14 cellular contexts compared by ENCODE assay signal in the genomic region with DNA sequence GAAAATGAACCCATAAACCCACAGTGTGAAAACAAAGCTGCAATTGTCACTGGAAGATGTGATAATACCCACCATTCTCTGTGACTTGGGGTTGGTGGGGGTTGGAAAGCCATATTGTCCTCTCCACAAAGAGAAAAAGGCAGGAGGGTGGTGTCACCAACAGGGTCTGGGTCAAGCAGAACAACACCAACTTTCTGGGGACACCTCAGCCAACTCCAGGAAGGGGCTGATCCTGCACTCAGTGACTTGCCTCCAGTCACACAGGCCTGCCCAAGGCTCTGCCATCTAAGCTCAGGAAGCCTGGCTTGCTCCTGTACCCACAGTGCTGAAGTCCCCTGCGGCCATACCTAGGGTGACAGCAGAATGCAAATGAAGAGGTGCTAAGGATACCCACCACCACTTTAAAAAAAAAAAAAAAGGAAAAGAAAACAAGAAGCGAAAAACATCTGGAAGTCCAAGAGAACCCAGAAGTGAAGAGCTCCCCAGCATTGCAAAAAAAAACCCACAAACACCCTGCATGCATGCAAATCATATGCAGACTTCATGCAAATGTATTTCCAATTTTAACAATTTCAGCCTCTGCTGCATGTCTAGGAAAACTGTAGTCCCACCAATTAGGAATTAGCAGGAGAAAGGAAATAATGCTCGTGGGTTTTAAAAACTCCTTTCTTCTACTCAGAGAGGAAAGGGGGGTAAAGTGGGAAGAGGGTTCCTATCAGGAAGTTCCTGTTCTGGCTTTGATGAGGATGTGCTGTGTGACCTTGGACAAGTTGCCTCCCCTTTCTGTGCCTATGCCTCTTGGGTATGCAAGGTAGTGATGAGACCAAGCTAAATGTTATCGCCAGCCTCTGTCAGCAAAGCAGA.
DNase-seq lines count a peak whose midpoint lies in the region; ATAC-seq, FAIRE-seq and TF ChIP-seq lines count a peak whose summit lies in the region.
"Had no signal": no experiment of that assay in that cellular context is flagged by ENCODE, and none has a peak within 500 bp of the region (broad histone marks: within the 10 kb centered on the region; RNA-seq: fewer than 3 reads in every experiment).

No MANE protein-coding gene starts in this region.

- TF ChIP-seq RAD21 in GM12878 (IDR thresholded peaks at IDR 0.05; ENCODE audit: insufficient read depth, low read depth, low read length): no peak

- no peak for FAIRE-seq in GM12878 (lab: Jason Lieb, UNC)
- FAIRE-seq: A549 had no signal

- peak overlapping the region; percentile 39 for H3K4me3 Mint-ChIP-seq in activated CD4-positive, alpha-beta T cell treated with anti-CD3 and anti-CD28 coated beads, Interleukin-2, amount 10 ng/mL, durations not matched to agents 24 days and 14 days

- peak overlapping the region; percentile 73 for H3K4me2 ChIP-seq in GM12878 (ENCODE audit: control insufficient read depth, insufficient read depth)
- H3K4me2 ChIP-seq: A549 had no signal

- no peak overlapping the region; the same call in 1 of the 2 replicates for H3K4me3 ChIP-seq in GM12878
- no peak overlapping the region for H3K4me3 ChIP-seq in skin epidermis
- H3K4me3 ChIP-seq: A549, body of pancreas, SK-N-MC had no signal

- no peaks in the 10 kb centered on the region for H3K9me3 ChIP-seq in GM12878 (replicated peaks; ENCODE audit: control insufficient read depth, insufficient read depth, low read length)
- H3K9me3 ChIP-seq: A549, body of pancreas had no signal

- intact Hi-C loops in activated CD4-positive, alpha-beta T cell treated with anti-CD3 and anti-CD28 coated beads, Interleukin-2, amount 10 ng/mL, durations not matched to agents 24 days and 14 days (cut with micrococcal nuclease): loop anchor here (2.0 kb wide), 1 partner anchor 43 kb away; no protein-coding TSS in a partner anchor
- intact Hi-C loops in GM12878 (cut with micrococcal nuclease; ENCODE audit: unreplicated experiment) (loop anchor here (10.0 kb wide), 1 partner anchor 187 kb away; no protein-coding TSS in a partner anchor), Right ventricle myocardium inferior (cut with DNase I) (no loop called here)

- H3K9me3 Mint-ChIP-seq in activated CD4-positive, alpha-beta T cell treated with anti-CD3 and anti-CD28 coated beads, Interleukin-2, amount 10 ng/mL, durations not matched to agents 24 days and 14 days: no peaks in the 10 kb centered on the region

- peak overlapping the region; percentile 87 for H3K27ac ChIP-seq in GM12878 (ENCODE audit: control insufficient read depth, insufficient read depth)
- peak overlapping the region in 11 of 21 experiments; percentile 3 to 88 (median 75) for H3K27ac ChIP-seq in skin epidermis
- H3K27ac ChIP-seq: A549, body of pancreas, SK-N-MC had no signal

- POLR2A ChIA-PET in GM12878 (lab: Charles Lee): interaction anchor here (0.6 to 1.7 kb wide), 4 partner anchors 20 to 1358 kb away, joined by 3 to 7 read pairs (median 4); no protein-coding TSS in a partner anchor

- no peaks in the 10 kb centered on the region for H3K27me3 ChIP-seq in GM12878 (replicated peaks in 1 of 2; ENCODE audit: control insufficient read depth in 2 of 2, insufficient read depth in 2 of 2, low read length in 1 of 2)
- H3K27me3 ChIP-seq: body of pancreas had no signal

- RAD21 ChIA-PET in GM12878 (lab: Charles Lee; ENCODE audit: unreplicated experiment): interaction anchor here (0.6 to 2.2 kb wide), 6 partner anchors 22 to 207 kb away, joined by 3 to 9 read pairs (median 3); no protein-coding TSS in a partner anchor

- TF ChIP-seq EP300 in GM12878 (IDR thresholded peaks at IDR 0.05; ENCODE audit: borderline replicate concordance in 1 of 2, control insufficient read depth in 1 of 2, low read depth in 2 of 2, low read length in 2 of 2): no peak

- H3K4me1 ChIP-seq in GM12878 (ENCODE audit: control insufficient read depth, insufficient read depth, low read length): peaks cover 89% of the 10 kb centered on the region

- 2% methylated on average over 4 of the region's 4 CpGs for WGBS in GM12878 (ENCODE audit: insufficient coverage, insufficient replicate concordance, low lambda C conversion rate, missing lambda C conversion rate)

- peak overlapping the region; percentile 98 for H3K27ac Mint-ChIP-seq in activated CD4-positive, alpha-beta T cell treated with anti-CD3 and anti-CD28 coated beads, Interleukin-2, amount 10 ng/mL, durations not matched to agents 24 days and 14 days

- CTCF ChIA-PET in GM12878 (lab: Yijun Ruan, JAX): interaction anchor here (0.6 to 4.4 kb wide), 5 partner anchors 16 to 187 kb away, joined by 3 to 13 read pairs (median 5); no protein-coding TSS in a partner anchor

- no peak for TF ChIP-seq CTCF in GM12878 (IDR thresholded peaks at IDR 0.05 in 2 of 3, conservative IDR thresholded peaks at IDR 0.05 in 1 of 3; ENCODE audit: control insufficient read depth in 2 of 3, extremely low read depth in 1 of 3, insufficient read depth in 1 of 3, low read depth in 3 of 3, low read length in 3 of 3)

- H3K36me3 Mint-ChIP-seq in activated CD4-positive, alpha-beta T cell treated with anti-CD3 and anti-CD28 coated beads, Interleukin-2, amount 10 ng/mL, durations not matched to agents 24 days and 14 days (ENCODE audit: low read depth): peaks cover 48% of the 10 kb centered on the region

- H3K4me1 Mint-ChIP-seq in activated CD4-positive, alpha-beta T cell treated with anti-CD3 and anti-CD28 coated beads, Interleukin-2, amount 10 ng/mL, durations not matched to agents 24 days and 14 days: peaks cover 83% of the 10 kb centered on the region

- BruUV-seq in GM12878 (replicated peaks; lab: Mats Ljungman, UMichigan): no TSS peak

- peak; percentile 18 for ATAC-seq in GM12878
- no peak for ATAC-seq in Right ventricle myocardium inferior
- no peak for ATAC-seq in GM18498 (IDR thresholded peaks at IDR 0.05; ENCODE audit: unreplicated experiment)
- ATAC-seq: body of pancreas had no signal

- no peaks in the 10 kb centered on the region for H4K20me1 ChIP-seq in GM12878 (ENCODE audit: control insufficient read depth, insufficient read depth)

- peaks cover 16 to 20% of the 10 kb centered on the region in 2 experiments; a peak in 3 of 4 replicates for H3K36me3 ChIP-seq in GM12878 (ENCODE audit: control insufficient read depth in 2 of 2, insufficient read depth in 2 of 2, low read length in 1 of 2)

- H3K9ac ChIP-seq in GM12878 (ENCODE audit: control insufficient read depth, insufficient read depth, low read length): peak overlapping the region; percentile 11; the same call in 1 of the 2 replicates

- peaks cover 90% of the 10 kb centered on the region for H3K79me2 ChIP-seq in GM12878 (ENCODE audit: control insufficient read depth, insufficient read depth, low read length)

- TF ChIP-seq POLR2A in GM12878 (IDR thresholded peaks at IDR 0.05; ENCODE audit: low read depth, low read length): 0 out of 2 replicates have a peak, but pooled peaks have one; percentile 27

- SMC1A ChIA-PET in GM12878 (lab: Charles Lee; ENCODE audit: uncharacterized antibody, unreplicated experiment): interaction anchor here (0.7 to 15.6 kb wide), 15 partner anchors 10 to 206 kb away, joined by 3 to 141 read pairs (median 4); no protein-coding TSS in a partner anchor

- no peak for DNase-seq in activated CD4-positive, alpha-beta T cell treated with anti-CD3 and anti-CD28 coated beads, Interleukin-2, amount 10 ng/mL, durations not matched to agents 24 days and 14 days
- no peak for DNase-seq in activated CD4-positive, alpha-beta T cell treated with anti-CD3 and anti-CD28 coated beads for 48 hours
- DNase-seq in MV-4-11 (lab: John Stamatoyannopoulos, UW): peak; percentile 84
- DNase-seq in GM12878 (ENCODE audit: low read depth, low spot score): peak; percentile 67
- no peak for DNase-seq in Right ventricle myocardium inferior (ENCODE audit: missing footprints)
- DNase-seq in 8988T: no peak
- DNase-seq: activated CD4-positive, alpha-beta T cell treated with anti-CD3 and anti-CD28 coated beads, Interleukin-2, amount 50 U/mL, for 4 hours; body of pancreas; NCI-H446 treated with DMSO at 0.1 percent for 48 hours; stimulated activated CD8-positive, alpha-beta memory T cell treated with anti-CD3 and anti-CD28 coated beads, Interleukin-4, amount 100 ng/mL, for 48 hours had no signal

- H3K27me3 Mint-ChIP-seq in activated CD4-positive, alpha-beta T cell treated with anti-CD3 and anti-CD28 coated beads, Interleukin-2, amount 10 ng/mL, durations not matched to agents 24 days and 14 days: no peaks in the 10 kb centered on the region

- no peak overlapping the region for H2AFZ ChIP-seq in GM12878 (ENCODE audit: control insufficient read depth, low read depth, low read length)

- in situ Hi-C loops in GM12878 (cut with MboI): no loop called here

TF ChIP-seq in GM12878, 131 proteins besides CTCF, POLR2A, EP300 and RAD21 (continues in another document):
- TF ChIP-seq SMARCA5 (IDR thresholded peaks at IDR 0.05) (peak; percentile 83; the same call in 1 of the 2 replicates), IKZF2 (IDR thresholded peaks at IDR 0.05) (peak; percentile 15 to 37; a peak in 1 of 4 replicates)
- TF ChIP-seq, protein P1, sequence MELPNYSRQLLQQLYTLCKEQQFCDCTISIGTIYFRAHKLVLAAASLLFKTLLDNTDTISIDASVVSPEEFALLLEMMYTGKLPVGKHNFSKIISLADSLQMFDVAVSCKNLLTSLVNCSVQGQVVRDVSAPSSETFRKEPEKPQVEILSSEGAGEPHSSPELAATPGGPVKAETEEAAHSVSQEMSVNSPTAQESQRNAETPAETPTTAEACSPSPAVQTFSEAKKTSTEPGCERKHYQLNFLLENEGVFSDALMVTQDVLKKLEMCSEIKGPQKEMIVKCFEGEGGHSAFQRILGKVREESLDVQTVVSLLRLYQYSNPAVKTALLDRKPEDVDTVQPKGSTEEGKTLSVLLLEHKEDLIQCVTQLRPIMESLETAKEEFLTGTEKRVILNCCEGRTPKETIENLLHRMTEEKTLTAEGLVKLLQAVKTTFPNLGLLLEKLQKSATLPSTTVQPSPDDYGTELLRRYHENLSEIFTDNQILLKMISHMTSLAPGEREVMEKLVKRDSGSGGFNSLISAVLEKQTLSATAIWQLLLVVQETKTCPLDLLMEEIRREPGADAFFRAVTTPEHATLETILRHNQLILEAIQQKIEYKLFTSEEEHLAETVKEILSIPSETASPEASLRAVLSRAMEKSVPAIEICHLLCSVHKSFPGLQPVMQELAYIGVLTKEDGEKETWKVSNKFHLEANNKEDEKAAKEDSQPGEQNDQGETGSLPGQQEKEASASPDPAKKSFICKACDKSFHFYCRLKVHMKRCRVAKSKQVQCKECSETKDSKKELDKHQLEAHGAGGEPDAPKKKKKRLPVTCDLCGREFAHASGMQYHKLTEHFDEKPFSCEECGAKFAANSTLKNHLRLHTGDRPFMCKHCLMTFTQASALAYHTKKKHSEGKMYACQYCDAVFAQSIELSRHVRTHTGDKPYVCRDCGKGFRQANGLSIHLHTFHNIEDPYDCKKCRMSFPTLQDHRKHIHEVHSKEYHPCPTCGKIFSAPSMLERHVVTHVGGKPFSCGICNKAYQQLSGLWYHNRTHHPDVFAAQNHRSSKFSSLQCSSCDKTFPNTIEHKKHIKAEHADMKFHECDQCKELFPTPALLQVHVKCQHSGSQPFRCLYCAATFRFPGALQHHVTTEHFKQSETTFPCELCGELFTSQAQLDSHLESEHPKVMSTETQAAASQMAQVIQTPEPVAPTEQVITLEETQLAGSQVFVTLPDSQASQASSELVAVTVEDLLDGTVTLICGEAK (IDR thresholded peaks at IDR 0.05; ENCODE audit: borderline replicate concordance): no peak

Comparison
In these comparisons a context has a peak if more than half of its experiments do, and no peak if none do; other contexts are left out.
1. DNase-seq: peak in MV-4-11 (single experiment) and GM12878 (single experiment); none in activated CD4-positive, alpha-beta T cell treated with anti-CD3 and anti-CD28 coated beads, Interleukin-2, amount 10 ng/mL, durations not matched to agents 24 days and 14 days (single experiment), activated CD4-positive, alpha-beta T cell treated with anti-CD3 and anti-CD28 coated beads for 48 hours (single experiment), Right ventricle myocardium inferior (single experiment) and 8988T (single experiment).